ENCODE assay signal across 2 cellular contexts in genomic region chr3:178475062-178475461, GRCh38.
TF ChIP-seq lines count a peak whose summit lies in the region.

No MANE protein-coding gene starts in this region.

TF ChIP-seq in GM23338, 12 proteins besides CTCF, POLR2A, EP300 and RAD21:
- TF ChIP-seq JUNB (IDR thresholded peaks at IDR 0.05; ENCODE audit: unreplicated experiment) = no peak
- TF ChIP-seq CREB1 (CRISPR knock-in tag; IDR thresholded peaks at IDR 0.05; ENCODE audit: low read depth) = no peak
- no peak for TF ChIP-seq ZNF331 (CRISPR knock-in tag; IDR thresholded peaks at IDR 0.05; ENCODE audit: low read depth)
- TF ChIP-seq, protein P1, sequence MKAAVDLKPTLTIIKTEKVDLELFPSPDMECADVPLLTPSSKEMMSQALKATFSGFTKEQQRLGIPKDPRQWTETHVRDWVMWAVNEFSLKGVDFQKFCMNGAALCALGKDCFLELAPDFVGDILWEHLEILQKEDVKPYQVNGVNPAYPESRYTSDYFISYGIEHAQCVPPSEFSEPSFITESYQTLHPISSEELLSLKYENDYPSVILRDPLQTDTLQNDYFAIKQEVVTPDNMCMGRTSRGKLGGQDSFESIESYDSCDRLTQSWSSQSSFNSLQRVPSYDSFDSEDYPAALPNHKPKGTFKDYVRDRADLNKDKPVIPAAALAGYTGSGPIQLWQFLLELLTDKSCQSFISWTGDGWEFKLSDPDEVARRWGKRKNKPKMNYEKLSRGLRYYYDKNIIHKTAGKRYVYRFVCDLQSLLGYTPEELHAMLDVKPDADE (IDR thresholded peaks at IDR 0.05) = no peak
- no peak for TF ChIP-seq POLR2AphosphoS5 (IDR thresholded peaks at IDR 0.05; ENCODE audit: low read depth)
- TF ChIP-seq NANOG (IDR thresholded peaks at IDR 0.05; ENCODE audit: borderline replicate concordance) = no peak
- TF ChIP-seq, protein P2, sequence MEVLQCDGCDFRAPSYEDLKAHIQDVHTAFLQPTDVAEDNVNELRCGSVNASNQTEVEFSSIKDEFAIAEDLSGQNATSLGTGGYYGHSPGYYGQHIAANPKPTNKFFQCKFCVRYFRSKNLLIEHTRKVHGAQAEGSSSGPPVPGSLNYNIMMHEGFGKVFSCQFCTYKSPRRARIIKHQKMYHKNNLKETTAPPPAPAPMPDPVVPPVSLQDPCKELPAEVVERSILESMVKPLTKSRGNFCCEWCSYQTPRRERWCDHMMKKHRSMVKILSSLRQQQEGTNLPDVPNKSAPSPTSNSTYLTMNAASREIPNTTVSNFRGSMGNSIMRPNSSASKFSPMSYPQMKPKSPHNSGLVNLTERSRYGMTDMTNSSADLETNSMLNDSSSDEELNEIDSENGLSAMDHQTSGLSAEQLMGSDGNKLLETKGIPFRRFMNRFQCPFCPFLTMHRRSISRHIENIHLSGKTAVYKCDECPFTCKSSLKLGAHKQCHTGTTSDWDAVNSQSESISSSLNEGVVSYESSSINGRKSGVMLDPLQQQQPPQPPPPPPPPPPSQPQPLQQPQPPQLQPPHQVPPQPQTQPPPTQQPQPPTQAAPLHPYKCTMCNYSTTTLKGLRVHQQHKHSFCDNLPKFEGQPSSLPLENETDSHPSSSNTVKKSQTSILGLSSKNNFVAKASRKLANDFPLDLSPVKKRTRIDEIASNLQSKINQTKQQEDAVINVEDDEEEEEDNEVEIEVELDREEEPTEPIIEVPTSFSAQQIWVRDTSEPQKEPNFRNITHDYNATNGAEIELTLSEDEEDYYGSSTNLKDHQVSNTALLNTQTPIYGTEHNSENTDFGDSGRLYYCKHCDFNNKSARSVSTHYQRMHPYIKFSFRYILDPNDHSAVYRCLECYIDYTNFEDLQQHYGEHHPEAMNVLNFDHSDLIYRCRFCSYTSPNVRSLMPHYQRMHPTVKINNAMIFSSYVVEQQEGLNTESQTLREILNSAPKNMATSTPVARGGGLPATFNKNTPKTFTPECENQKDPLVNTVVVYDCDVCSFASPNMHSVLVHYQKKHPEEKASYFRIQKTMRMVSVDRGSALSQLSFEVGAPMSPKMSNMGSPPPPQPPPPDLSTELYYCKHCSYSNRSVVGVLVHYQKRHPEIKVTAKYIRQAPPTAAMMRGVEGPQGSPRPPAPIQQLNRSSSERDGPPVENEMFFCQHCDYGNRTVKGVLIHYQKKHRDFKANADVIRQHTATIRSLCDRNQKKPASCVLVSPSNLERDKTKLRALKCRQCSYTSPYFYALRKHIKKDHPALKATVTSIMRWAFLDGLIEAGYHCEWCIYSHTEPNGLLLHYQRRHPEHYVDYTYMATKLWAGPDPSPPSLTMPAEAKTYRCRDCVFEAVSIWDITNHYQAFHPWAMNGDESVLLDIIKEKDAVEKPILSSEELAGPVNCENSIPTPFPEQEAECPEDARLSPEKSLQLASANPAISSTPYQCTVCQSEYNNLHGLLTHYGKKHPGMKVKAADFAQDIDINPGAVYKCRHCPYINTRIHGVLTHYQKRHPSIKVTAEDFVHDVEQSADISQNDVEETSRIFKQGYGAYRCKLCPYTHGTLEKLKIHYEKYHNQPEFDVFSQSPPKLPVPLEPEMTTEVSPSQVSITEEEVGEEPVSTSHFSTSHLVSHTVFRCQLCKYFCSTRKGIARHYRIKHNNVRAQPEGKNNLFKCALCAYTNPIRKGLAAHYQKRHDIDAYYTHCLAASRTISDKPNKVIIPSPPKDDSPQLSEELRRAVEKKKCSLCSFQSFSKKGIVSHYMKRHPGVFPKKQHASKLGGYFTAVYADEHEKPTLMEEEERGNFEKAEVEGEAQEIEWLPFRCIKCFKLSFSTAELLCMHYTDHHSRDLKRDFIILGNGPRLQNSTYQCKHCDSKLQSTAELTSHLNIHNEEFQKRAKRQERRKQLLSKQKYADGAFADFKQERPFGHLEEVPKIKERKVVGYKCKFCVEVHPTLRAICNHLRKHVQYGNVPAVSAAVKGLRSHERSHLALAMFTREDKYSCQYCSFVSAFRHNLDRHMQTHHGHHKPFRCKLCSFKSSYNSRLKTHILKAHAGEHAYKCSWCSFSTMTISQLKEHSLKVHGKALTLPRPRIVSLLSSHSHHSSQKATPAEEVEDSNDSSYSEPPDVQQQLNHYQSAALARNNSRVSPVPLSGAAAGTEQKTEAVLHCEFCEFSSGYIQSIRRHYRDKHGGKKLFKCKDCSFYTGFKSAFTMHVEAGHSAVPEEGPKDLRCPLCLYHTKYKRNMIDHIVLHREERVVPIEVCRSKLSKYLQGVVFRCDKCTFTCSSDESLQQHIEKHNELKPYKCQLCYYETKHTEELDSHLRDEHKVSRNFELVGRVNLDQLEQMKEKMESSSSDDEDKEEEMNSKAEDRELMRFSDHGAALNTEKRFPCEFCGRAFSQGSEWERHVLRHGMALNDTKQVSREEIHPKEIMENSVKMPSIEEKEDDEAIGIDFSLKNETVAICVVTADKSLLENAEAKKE (CRISPR knock-in tag; IDR thresholded peaks at IDR 0.05) = no peak
- TF ChIP-seq EZH2 (IDR thresholded peaks at IDR 0.05; ENCODE audit: low read depth, unreplicated experiment) = no peak
- TF ChIP-seq ZNF114 (CRISPR knock-in tag; IDR thresholded peaks at IDR 0.05) = no peak
- no peak for TF ChIP-seq EZH2phosphoT487 (IDR thresholded peaks at IDR 0.05; ENCODE audit: unreplicated experiment)
- TF ChIP-seq STAT1 (IDR thresholded peaks at IDR 0.05; ENCODE audit: unreplicated experiment) = no peak
- TF ChIP-seq REST (IDR thresholded peaks at IDR 0.05; ENCODE audit: unreplicated experiment) = no peak
TF ChIP-seq in GM23338: peak in this region for 0.

TF ChIP-seq in K562, 482 proteins besides CTCF, POLR2A, EP300 and RAD21 (continued from another document):
- TF ChIP-seq PHB (CRISPR knock-in tag; IDR thresholded peaks at IDR 0.05) (no peak), ZNF785 (CRISPR knock-in tag; IDR thresholded peaks at IDR 0.05) (no peak), TCFL5 (CRISPR knock-in tag; conservative IDR thresholded peaks at IDR 0.05) (no peak), CHCHD3 (CRISPR knock-in tag; IDR thresholded peaks at IDR 0.05) (no peak), ERF (CRISPR knock-in tag; IDR thresholded peaks at IDR 0.05) (no peak), RBM17 (IDR thresholded peaks at IDR 0.05; ENCODE audit: borderline replicate concordance, low read depth, low read length) (no peak), BRD9 (IDR thresholded peaks at IDR 0.05; ENCODE audit: low read depth, partially characterized antibody) (no peak), NKRF (IDR thresholded peaks at IDR 0.05; ENCODE audit: borderline replicate concordance) (no peak), CGGBP1 (CRISPR knock-in tag; IDR thresholded peaks at IDR 0.05) (no peak), MAFG (tag; conservative IDR thresholded peaks at IDR 0.05) (no peak)
- TF ChIP-seq, protein P3, sequence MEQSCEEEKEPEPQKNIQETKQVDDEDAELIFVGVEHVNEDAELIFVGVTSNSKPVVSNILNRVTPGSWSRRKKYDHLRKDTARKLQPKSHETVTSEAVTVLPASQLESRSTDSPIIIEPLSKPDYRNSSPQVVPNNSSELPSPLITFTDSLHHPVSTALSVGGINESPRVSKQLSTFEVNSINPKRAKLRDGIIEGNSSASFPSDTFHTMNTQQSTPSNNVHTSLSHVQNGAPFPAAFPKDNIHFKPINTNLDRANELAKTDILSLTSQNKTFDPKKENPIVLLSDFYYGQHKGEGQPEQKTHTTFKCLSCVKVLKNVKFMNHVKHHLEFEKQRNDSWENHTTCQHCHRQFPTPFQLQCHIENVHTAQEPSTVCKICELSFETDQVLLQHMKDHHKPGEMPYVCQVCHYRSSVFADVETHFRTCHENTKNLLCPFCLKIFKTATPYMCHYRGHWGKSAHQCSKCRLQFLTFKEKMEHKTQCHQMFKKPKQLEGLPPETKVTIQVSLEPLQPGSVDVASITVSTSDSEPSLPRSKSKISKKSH (CRISPR knock-in tag; IDR thresholded peaks at IDR 0.05) = no peak
